Comparison of ENCODE assay signal across 8 cellular contexts in genomic region chr12:132686831-132687210, GRCh38. TPM values are rescaled to one million over a fixed set of nuclear protein-coding genes. Genes with fewer than 3 reads are reported as not detected.
DNase-seq lines count a peak whose midpoint lies in the region; ATAC-seq and TF ChIP-seq lines count a peak whose summit lies in the region.

No MANE protein-coding gene starts in this region.

- H4K20me1 ChIP-seq in KMS-11 (ENCODE audit: insufficient read depth) (no peaks in the 10 kb centered on the region), mammary epithelial cell (ENCODE audit: insufficient read depth, low read length) (peaks cover 3% of the 10 kb centered on the region)

- DNase-seq in ELF-1 (ENCODE audit: low read depth, low spot score) (peak; percentile 35), mammary epithelial cell (no peak), germinal center (ENCODE audit: low spot score) (no peak), NCI-H187 (lab: John Stamatoyannopoulos, UW) (no peak), dedifferentiated amniotic fluid mesenchymal stem cell (ENCODE audit: extremely low spot score) (no peak)

- BruUV-seq in mammary epithelial cell (replicated peaks; lab: Mats Ljungman, UMichigan) = no TSS peak

- H3K27me3 ChIP-seq in KMS-11 (ENCODE audit: insufficient read depth, low read depth) = no peaks in the 10 kb centered on the region
- H3K27me3 ChIP-seq in mammary epithelial cell (ENCODE audit: insufficient read depth, low read length) = no peaks in the 10 kb centered on the region
- H3K27me3 ChIP-seq in mucosa of rectum (ENCODE audit: control insufficient read depth in 2 of 2, insufficient read depth in 2 of 2, low read length in 2 of 2) = no peaks in the 10 kb centered on the region

- peak; percentile 23 for ATAC-seq in GM21526 (IDR thresholded peaks at IDR 0.05; ENCODE audit: low FRiP score, unreplicated experiment)

- no peaks in the 10 kb centered on the region for H3K9me3 ChIP-seq in mammary epithelial cell (replicated peaks; ENCODE audit: insufficient read depth, low read length)
- no peaks in the 10 kb centered on the region for H3K9me3 ChIP-seq in mucosa of rectum (ENCODE audit: control insufficient read depth in 2 of 2, low read length in 2 of 2)

- no peak overlapping the region for H3K4me3 ChIP-seq in KMS-11 (IDR thresholded peaks at IDR 0.05; ENCODE audit: insufficient read depth, low read depth, low read length)
- H3K4me3 ChIP-seq in mammary epithelial cell (replicated peaks in 1 of 3; ENCODE audit: insufficient read depth in 1 of 3, low read depth in 2 of 3, low read length in 3 of 3) = peak overlapping the region; percentile 51 to 68 (median 67)
- H3K4me3 ChIP-seq in mucosa of rectum (ENCODE audit: low read length in 2 of 2) = peak overlapping the region; percentile 58 to 74

- no peaks in the 10 kb centered on the region for H3K4me1 ChIP-seq in KMS-11 (ENCODE audit: low read depth, poor library complexity, severe bottlenecking)
- peaks cover 9% of the 10 kb centered on the region for H3K4me1 ChIP-seq in mammary epithelial cell (ENCODE audit: insufficient read depth, low read length)
- H3K4me1 ChIP-seq in mucosa of rectum (ENCODE audit: control insufficient read depth in 2 of 2, insufficient read depth in 2 of 2, low read length in 2 of 2) = peaks cover 10% of the 10 kb centered on the region in 2 donors

- dilution Hi-C loops in mammary epithelial cell (cut with HindIII; ENCODE audit: low sequenced_read_pairs) = no loop called here

- TF ChIP-seq CTCF in KMS-11 (conservative IDR thresholded peaks at IDR 0.05; ENCODE audit: low read depth, low read length) = no peak
- TF ChIP-seq CTCF in mammary epithelial cell (conservative IDR thresholded peaks at IDR 0.05 in 1 of 2, IDR thresholded peaks at IDR 0.05 in 1 of 2; ENCODE audit: extremely low read depth in 1 of 2, insufficient read depth in 1 of 2, low read depth in 1 of 2, low read length in 2 of 2) = no peak

- H2AFZ ChIP-seq in KMS-11 (ENCODE audit: low read depth) (no peak overlapping the region; the same call in 1 of the 2 replicates), mammary epithelial cell (ENCODE audit: low read depth, low read length) (peak overlapping the region; percentile 79)

- H3K79me2 ChIP-seq in KMS-11 (ENCODE audit: insufficient read depth, low read depth) (peaks cover 23% of the 10 kb centered on the region), mammary epithelial cell (ENCODE audit: insufficient read depth, low read length) (peaks cover 51% of the 10 kb centered on the region)

- H3K36me3 ChIP-seq in KMS-11 (ENCODE audit: insufficient read depth) (no peaks in the 10 kb centered on the region), mammary epithelial cell (ENCODE audit: insufficient read depth, low read length) (no peaks in the 10 kb centered on the region), mucosa of rectum (ENCODE audit: control insufficient read depth in 2 of 2, insufficient read depth in 2 of 2, low read length in 2 of 2) (peaks cover 2 to 5% of the 10 kb centered on the region in 2 donors)

- no peak overlapping the region for H3K4me2 ChIP-seq in KMS-11
- H3K4me2 ChIP-seq in mammary epithelial cell (ENCODE audit: insufficient read depth, low read depth, low read length) = peak overlapping the region; percentile 79

- WGBS in mammary epithelial cell (ENCODE audit: low coverage, missing lambda C conversion rate) = no CpG with 5 or more reads among the region's 55 CpGs

- H3K9ac ChIP-seq in KMS-11 (peak overlapping the region; percentile 64; the same call in 1 of the 2 replicates), mammary epithelial cell (ENCODE audit: insufficient read depth, low read length) (peak overlapping the region; percentile 57), mucosa of rectum (ENCODE audit: low read depth in 1 of 2, low read length in 2 of 2) (peak overlapping the region in 1 of 2 donors; percentile 65)

- intact Hi-C loops in mammary epithelial cell (cut with micrococcal nuclease) = loop anchor here (2.0 to 5.0 kb wide), 3 partner anchors 24 to 270 kb away; partner anchors contain the start of genes ANKLE2, PGAM5 and ZNF605

- CTCF ChIA-PET in mammary epithelial cell (lab: Charles Lee; ENCODE audit: low non-redundant PET) = no interaction called here

- H3K27ac ChIP-seq in KMS-11 (peak overlapping the region; percentile 43; the same call in 1 of the 2 replicates), mammary epithelial cell (ENCODE audit: insufficient read depth, low read depth, low read length) (peak overlapping the region; percentile 70), mucosa of rectum (ENCODE audit: low read depth in 2 of 2, low read length in 2 of 2) (peak overlapping the region; percentile 32 to 74)

- in situ Hi-C loops in mammary epithelial cell (cut with MboI; ENCODE audit: low sequenced_read_pairs in 2 of 2) = no loop called here

RNA-seq across cellular contexts. Expression of gene POLE, which starts 0.3 kb away (rescaled TPM):
- 10 to 100 TPM; 13.7 to 67.7 TPM for total RNA-seq in mammary epithelial cell
- 26.8 TPM for polyA plus RNA-seq in mammary epithelial cell
- polyA minus RNA-seq in mammary epithelial cell = 114 TPM

RNA-seq across cellular contexts. Expression of gene PXMP2, which starts 0.6 kb away (rescaled TPM):
- 10 to 100 TPM; 11.3 to 27.2 TPM for total RNA-seq in mammary epithelial cell
- 22.1 TPM for polyA plus RNA-seq in mammary epithelial cell
- polyA minus RNA-seq in mammary epithelial cell = 34.6 TPM

RNA-seq across cellular contexts. Expression of gene PGAM5, which starts 23.8 kb away (rescaled TPM):
- 10 to 100 TPM; 51.2 to 56.4 TPM for total RNA-seq in mammary epithelial cell
- polyA plus RNA-seq in mammary epithelial cell = 40.5 TPM
- 71.0 TPM for polyA minus RNA-seq in mammary epithelial cell
